ENCODE assay signal across 8 cellular contexts in genomic region chr16:4350365-4350786, GRCh38. TPM values are rescaled to one million over a fixed set of nuclear protein-coding genes. Genes with fewer than 3 reads are reported as not detected.
DNase-seq lines count a peak whose midpoint lies in the region; ATAC-seq and TF ChIP-seq lines count a peak whose summit lies in the region.

No MANE protein-coding gene starts in this region.

- peaks cover 34% of the 10 kb centered on the region for H3K36me3 Mint-ChIP-seq in GM23338 (ENCODE audit: low read depth)
- H3K36me3 Mint-ChIP-seq in stimulated activated effector memory CD8-positive, alpha-beta T cell treated with anti-CD3 and anti-CD28 coated beads, Interleukin-12 subunit alpha, Interleukin-12 subunit beta, amount 100 ng/mL, for 72 hours: peaks cover 56% of the 10 kb centered on the region

- DNase-seq in GM23338 (ENCODE audit: low spot score): no peak
- DNase-seq in WERI-Rb-1: no peak
- peak in 2 of 3 donors; percentile 44 to 66 for DNase-seq in right cardiac atrium
- no peak for DNase-seq in stimulated activated effector memory CD8-positive, alpha-beta T cell treated with anti-CD3 and anti-CD28 coated beads, Interleukin-12 subunit alpha, Interleukin-12 subunit beta, amount 100 ng/mL, for 72 hours (ENCODE audit: low spot score in 2 of 2)
- DNase-seq in SK-N-DZ (ENCODE audit: low spot score): no peak
- no peak for DNase-seq in AG08396 (ENCODE audit: low spot score)
- no peak for DNase-seq in ACHN

- peaks cover 12% of the 10 kb centered on the region; the same call in 2 of the 3 replicates for H3K4me1 Mint-ChIP-seq in GM23338
- peaks cover 19% of the 10 kb centered on the region for H3K4me1 Mint-ChIP-seq in stimulated activated effector memory CD8-positive, alpha-beta T cell treated with anti-CD3 and anti-CD28 coated beads, Interleukin-12 subunit alpha, Interleukin-12 subunit beta, amount 100 ng/mL, for 72 hours

- H3K4me1 ChIP-seq in GM23338 (ENCODE audit: insufficient read depth): peaks cover 7% of the 10 kb centered on the region
- H3K4me1 ChIP-seq in right cardiac atrium (ENCODE audit: control insufficient read depth, insufficient read depth, low read length): peaks cover 4% of the 10 kb centered on the region

- intact Hi-C loops in right cardiac atrium (cut with DNase I): no loop called here

- H3K9me3 ChIP-seq in WERI-Rb-1 (ENCODE audit: severe bottlenecking): no peaks in the 10 kb centered on the region
- no peaks in the 10 kb centered on the region for H3K9me3 ChIP-seq in right cardiac atrium (ENCODE audit: control insufficient read depth, low read length)

- ATAC-seq in GM23338: no peak
- ATAC-seq in right cardiac atrium: no peak
- ATAC-seq in stimulated activated effector memory CD8-positive, alpha-beta T cell treated with anti-CD3 and anti-CD28 coated beads, Interleukin-12 subunit alpha, Interleukin-12 subunit beta, amount 100 ng/mL, for 72 hours: peak; percentile 26
- no peak for ATAC-seq in GM18867 (IDR thresholded peaks at IDR 0.05; ENCODE audit: unreplicated experiment)

- H3K27ac ChIP-seq in GM23338 (ENCODE audit: low read depth) (peak overlapping the region; percentile 79), WERI-Rb-1 (peak overlapping the region; percentile 85), right cardiac atrium (ENCODE audit: low read length) (peak overlapping the region; percentile 61)

- peak overlapping the region; percentile 97 for H3K27ac Mint-ChIP-seq in GM23338
- peak overlapping the region; percentile 92 for H3K27ac Mint-ChIP-seq in stimulated activated effector memory CD8-positive, alpha-beta T cell treated with anti-CD3 and anti-CD28 coated beads, Interleukin-12 subunit alpha, Interleukin-12 subunit beta, amount 100 ng/mL, for 72 hours

- H3K4me2 ChIP-seq in GM23338: peak overlapping the region; percentile 86

- peaks cover 30% of the 10 kb centered on the region for H3K27me3 Mint-ChIP-seq in GM23338 (ENCODE audit: insufficient read depth, low read depth, poor library complexity)

- H3K4me3 ChIP-seq in GM23338: peak overlapping the region; percentile 97
- peak overlapping the region; percentile 85 for H3K4me3 ChIP-seq in WERI-Rb-1 (ENCODE audit: low read depth, low read length)
- peak overlapping the region; percentile 94 for H3K4me3 ChIP-seq in right cardiac atrium (ENCODE audit: low read length)

- H3K36me3 ChIP-seq in GM23338 (ENCODE audit: insufficient read depth) (no peaks in the 10 kb centered on the region; the same call in 1 of the 2 replicates), WERI-Rb-1 (peaks cover 14% of the 10 kb centered on the region)

- peaks cover 26% of the 10 kb centered on the region for H3F3A ChIP-seq in GM23338 (replicated peaks; ENCODE audit: low read depth)

- peaks cover 2% of the 10 kb centered on the region for H3K9me3 Mint-ChIP-seq in GM23338
- H3K9me3 Mint-ChIP-seq in stimulated activated effector memory CD8-positive, alpha-beta T cell treated with anti-CD3 and anti-CD28 coated beads, Interleukin-12 subunit alpha, Interleukin-12 subunit beta, amount 100 ng/mL, for 72 hours: no peaks in the 10 kb centered on the region

- H2AFZ ChIP-seq in GM23338: no peak overlapping the region

- no peaks in the 10 kb centered on the region for H3K27me3 ChIP-seq in GM23338 (ENCODE audit: insufficient read depth)
- no peaks in the 10 kb centered on the region for H3K27me3 ChIP-seq in WERI-Rb-1 (ENCODE audit: insufficient read depth, low read depth, severe bottlenecking)
- H3K27me3 ChIP-seq in right cardiac atrium (ENCODE audit: control insufficient read depth, insufficient read depth): no peaks in the 10 kb centered on the region

- in situ Hi-C loops in ACHN (cut with HindIII; ENCODE audit: low pct_ligation_motif_present, low pct_unique_long_range_greater_than_20kb, low sequenced_read_pairs): no loop called here

- peaks cover 23% of the 10 kb centered on the region for H4K20me1 ChIP-seq in GM23338 (replicated peaks; ENCODE audit: insufficient read depth)

- peak overlapping the region; percentile 98 for H3K4me3 Mint-ChIP-seq in GM23338
- peak overlapping the region; percentile 83 for H3K4me3 Mint-ChIP-seq in stimulated activated effector memory CD8-positive, alpha-beta T cell treated with anti-CD3 and anti-CD28 coated beads, Interleukin-12 subunit alpha, Interleukin-12 subunit beta, amount 100 ng/mL, for 72 hours

- WGBS in right cardiac atrium: 34% methylated on average over 24 of the region's 24 CpGs

- TF ChIP-seq CTCF in GM23338 (conservative IDR thresholded peaks at IDR 0.05; ENCODE audit: low read depth in 2 of 2) (no peak), WERI-Rb-1 (IDR thresholded peaks at IDR 0.05; ENCODE audit: low read depth, low read length) (no peak)

- no peaks in the 10 kb centered on the region for H3K9me2 ChIP-seq in GM23338 (ENCODE audit: insufficient read depth)

- peaks cover 56% of the 10 kb centered on the region for H3K79me2 ChIP-seq in GM23338 (replicated peaks; ENCODE audit: insufficient read depth)

TF ChIP-seq in GM23338, 12 proteins besides CTCF, POLR2A, EP300 and RAD21 (continues in another document):
- TF ChIP-seq, protein P1, sequence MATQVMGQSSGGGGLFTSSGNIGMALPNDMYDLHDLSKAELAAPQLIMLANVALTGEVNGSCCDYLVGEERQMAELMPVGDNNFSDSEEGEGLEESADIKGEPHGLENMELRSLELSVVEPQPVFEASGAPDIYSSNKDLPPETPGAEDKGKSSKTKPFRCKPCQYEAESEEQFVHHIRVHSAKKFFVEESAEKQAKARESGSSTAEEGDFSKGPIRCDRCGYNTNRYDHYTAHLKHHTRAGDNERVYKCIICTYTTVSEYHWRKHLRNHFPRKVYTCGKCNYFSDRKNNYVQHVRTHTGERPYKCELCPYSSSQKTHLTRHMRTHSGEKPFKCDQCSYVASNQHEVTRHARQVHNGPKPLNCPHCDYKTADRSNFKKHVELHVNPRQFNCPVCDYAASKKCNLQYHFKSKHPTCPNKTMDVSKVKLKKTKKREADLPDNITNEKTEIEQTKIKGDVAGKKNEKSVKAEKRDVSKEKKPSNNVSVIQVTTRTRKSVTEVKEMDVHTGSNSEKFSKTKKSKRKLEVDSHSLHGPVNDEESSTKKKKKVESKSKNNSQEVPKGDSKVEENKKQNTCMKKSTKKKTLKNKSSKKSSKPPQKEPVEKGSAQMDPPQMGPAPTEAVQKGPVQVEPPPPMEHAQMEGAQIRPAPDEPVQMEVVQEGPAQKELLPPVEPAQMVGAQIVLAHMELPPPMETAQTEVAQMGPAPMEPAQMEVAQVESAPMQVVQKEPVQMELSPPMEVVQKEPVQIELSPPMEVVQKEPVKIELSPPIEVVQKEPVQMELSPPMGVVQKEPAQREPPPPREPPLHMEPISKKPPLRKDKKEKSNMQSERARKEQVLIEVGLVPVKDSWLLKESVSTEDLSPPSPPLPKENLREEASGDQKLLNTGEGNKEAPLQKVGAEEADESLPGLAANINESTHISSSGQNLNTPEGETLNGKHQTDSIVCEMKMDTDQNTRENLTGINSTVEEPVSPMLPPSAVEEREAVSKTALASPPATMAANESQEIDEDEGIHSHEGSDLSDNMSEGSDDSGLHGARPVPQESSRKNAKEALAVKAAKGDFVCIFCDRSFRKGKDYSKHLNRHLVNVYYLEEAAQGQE (IDR thresholded peaks at IDR 0.05; ENCODE audit: unreplicated experiment): no peak

RNA-seq across cellular contexts. Expression of gene PAM16, which starts 0.7 kb away (rescaled TPM):
- 84.1 and 113 TPM in 2 replicates for total RNA-seq in GM23338 (2014; rRNA removed; shearing (Covaris generic))
- polyA plus RNA-seq in GM23338 (2016; fragmentation: Nextera tagmentation; extraction: Ambion mirVana) (283 and 331 TPM in 2 replicates), right cardiac atrium (131 TPM)
- 10 to 100 TPM; 57.6 to 61.9 (median 59.7) TPM for total RNA-seq in right cardiac atrium
- 187 and 191 TPM in 2 replicates for polyA plus RNA-seq in SK-N-DZ (2014; cell fraction: cytosol; rRNA removed)
- 181 and 215 TPM in 2 replicates for polyA plus RNA-seq in SK-N-DZ (2014; cell fraction: nucleus; rRNA removed)

RNA-seq across cellular contexts. Expression of gene VASN, which starts 21.3 kb away (rescaled TPM):
- total RNA-seq in GM23338 (2014; rRNA removed; shearing (Covaris generic)): 15.5 and 16.9 TPM in 2 replicates
- polyA plus RNA-seq in GM23338 (2016; fragmentation: Nextera tagmentation; extraction: Ambion mirVana) (7.1 and 8.0 TPM in 2 replicates), right cardiac atrium (10.7 TPM)
- 10 to 100 TPM; 11.4 to 21.3 (median 13.6) TPM for total RNA-seq in right cardiac atrium
- 7.4 and 7.9 TPM in 2 replicates for polyA plus RNA-seq in SK-N-DZ (2014; cell fraction: cytosol; rRNA removed)
- 3.4 and 4.9 TPM in 2 replicates for polyA plus RNA-seq in SK-N-DZ (2014; cell fraction: nucleus; rRNA removed)

RNA-seq across cellular contexts. Expression of gene GLIS2, which starts 34.5 kb away (rescaled TPM):
- 9.0 and 10.2 TPM in 2 replicates for total RNA-seq in GM23338 (2014; rRNA removed; shearing (Covaris generic))
- 8.2 and 8.8 TPM in 2 replicates for polyA plus RNA-seq in GM23338 (2016; fragmentation: Nextera tagmentation; extraction: Ambion mirVana)
- total RNA-seq in right cardiac atrium: 10 to 100 TPM; 20.0 to 34.6 (median 33.1) TPM
- 15.2 TPM for polyA plus RNA-seq in right cardiac atrium
- 4.4 and 4.5 TPM in 2 replicates for polyA plus RNA-seq in SK-N-DZ (2014; cell fraction: cytosol; rRNA removed)
- 2.7 and 7.0 TPM in 2 replicates for polyA plus RNA-seq in SK-N-DZ (2014; cell fraction: nucleus; rRNA removed)

Comparison
In these comparisons a context has a peak if more than half of its experiments do, and no peak if none do; other contexts are left out.
1. DNase-seq: peak in right cardiac atrium (2 of 3); none in GM23338 (single experiment), WERI-Rb-1 (single experiment), stimulated activated effector memory CD8-positive, alpha-beta T cell treated with anti-CD3 and anti-CD28 coated beads, Interleukin-12 subunit alpha, Interleukin-12 subunit beta, amount 100 ng/mL, for 72 hours (0 of 2), SK-N-DZ (single experiment), AG08396 (single experiment) and ACHN (single experiment).
2. Peak in every context shown above with its lines, with median percentiles within 50 percentile points of each other: H3K27ac ChIP-seq and H3K4me3 ChIP-seq.